9 cellular contexts compared by ENCODE assay signal in genomic region chr9:71446081-71446480, GRCh38.
DNase-seq lines count a peak whose midpoint lies in the region; ATAC-seq and TF ChIP-seq lines count a peak whose summit lies in the region.
"Had no signal": no experiment of that assay in that cellular context is flagged by ENCODE, and none has a peak within 500 bp of the region (broad histone marks: within the 10 kb centered on the region; RNA-seq: fewer than 3 reads in every experiment).

No MANE protein-coding gene starts in this region.

- DNase-seq in NCI-H2081 (lab: John Stamatoyannopoulos, UW) (peak; percentile 31 to 69), NCI-H2081 treated with DMSO at 0.1 percent for 48 hours (lab: John Stamatoyannopoulos, UW) (no peak), NCI-H69 (lab: John Stamatoyannopoulos, UW) (peak; percentile 58), foreskin keratinocyte (no peak), psoas muscle (no peak), HEK293T (ENCODE audit: extremely low spot score) (no peak), HuH-7 (ENCODE audit: low spot score) (no peak)

- intact Hi-C loops in psoas muscle (cut with DNase I) = no loop called here

- H3K36me3 ChIP-seq in psoas muscle (ENCODE audit: insufficient read depth in 1 of 2, low read depth in 1 of 2) = no peaks in the 10 kb centered on the region
- H3K36me3 ChIP-seq: upper lobe of right lung had no signal

- H3K9me3 ChIP-seq in psoas muscle = no peaks in the 10 kb centered on the region
- H3K9me3 ChIP-seq: upper lobe of right lung had no signal

- CTCF ChIA-PET in HEK293T (lab: Yijun Ruan, JAX) = no interaction called here

- POLR2A ChIA-PET in HEK293T (lab: Yijun Ruan, JAX) = no interaction called here

- 28 to 41% (median 32%) methylated on average over 16 of the region's 16 CpGs for WGBS in psoas muscle, 3 donors

- TF ChIP-seq CTCF in foreskin keratinocyte (conservative IDR thresholded peaks at IDR 0.05) (no peak), psoas muscle (IDR thresholded peaks at IDR 0.05) (no peak)

- H3K4me1 ChIP-seq in foreskin keratinocyte (no peaks in the 10 kb centered on the region), psoas muscle (no peaks in the 10 kb centered on the region)

- H3K27me3 ChIP-seq in foreskin keratinocyte (peaks cover 60% of the 10 kb centered on the region), psoas muscle (ENCODE audit: insufficient read depth in 3 of 3, low read length in 2 of 3) (peaks cover 4 to 60% (median 8%) of the 10 kb centered on the region in 3 donors)

- peak; percentile 5 for ATAC-seq in foreskin keratinocyte
- ATAC-seq in psoas muscle = no peak
- ATAC-seq in HG02798 (IDR thresholded peaks at IDR 0.05; ENCODE audit: poor library complexity, unreplicated experiment) = no peak

- peak overlapping the region; percentile 54 for H3K4me3 ChIP-seq in psoas muscle

- H3K27ac ChIP-seq in foreskin keratinocyte = no peak overlapping the region
- H3K27ac ChIP-seq in psoas muscle = no peak overlapping the region
- H3K27ac ChIP-seq: upper lobe of right lung had no signal

TF ChIP-seq in HEK293T, 16 proteins besides CTCF, POLR2A, EP300 and RAD21:
- TF ChIP-seq HDGF (IDR thresholded peaks at IDR 0.05; ENCODE audit: borderline replicate concordance) = no peak
- TF ChIP-seq ZNF384 (IDR thresholded peaks at IDR 0.05) = no peak
- no peak for TF ChIP-seq TARDBP (IDR thresholded peaks at IDR 0.05)
- no peak for TF ChIP-seq FOXM1 (IDR thresholded peaks at IDR 0.05; ENCODE audit: borderline replicate concordance)
- TF ChIP-seq ELF4 (IDR thresholded peaks at IDR 0.05) = no peak
- TF ChIP-seq CTBP1 (IDR thresholded peaks at IDR 0.05; ENCODE audit: borderline replicate concordance) = no peak

Comparison
In these comparisons a context has a peak if more than half of its experiments do, and no peak if none do; other contexts are left out.
1. DNase-seq: peak in NCI-H2081 (2 of 2) and NCI-H69 (single experiment); none in NCI-H2081 treated with DMSO at 0.1 percent for 48 hours (single experiment), foreskin keratinocyte (0 of 2), psoas muscle (0 of 2), HEK293T (single experiment) and HuH-7 (single experiment).